ENCODE assay signal across 34 cellular contexts in genomic region chr16:68003031-68003430, GRCh38. TPM values are rescaled to one million over a fixed set of nuclear protein-coding genes. Genes with fewer than 3 reads are reported as not detected.
DNase-seq lines count a peak whose midpoint lies in the region; ATAC-seq, FAIRE-seq and TF ChIP-seq lines count a peak whose summit lies in the region.
"Had no signal": no experiment of that assay in that cellular context is flagged by ENCODE, and none has a peak within 500 bp of the region (broad histone marks: within the 10 kb centered on the region; RNA-seq: fewer than 3 reads in every experiment).

No MANE protein-coding gene starts in this region.

- H3K4me3 Mint-ChIP-seq in CD8-positive, alpha-beta T cell = no peak overlapping the region
- H3K4me3 Mint-ChIP-seq in IgD-negative memory B cell = no peak overlapping the region
- H3K4me3 Mint-ChIP-seq: activated CD4-positive, alpha-beta T cell treated with anti-CD3 and anti-CD28 coated beads for 36 hours; activated CD8-positive, alpha-beta T cell treated with anti-CD3 and anti-CD28 coated beads, Interleukin-2, amount 10 ng/mL, durations not matched to agents 7 days and 5 days; T-helper 2 cell treated with Interferon-gamma antibody and Interleukin-4, amounts not matched to agents 5 μg/mL and 100 μg/mL, for 36 hours had no signal

- POLR2A ChIA-PET in CD8-positive, alpha-beta T cell (lab: Charles Lee) = interaction anchor here (0.8 to 2.5 kb wide), 2 partner anchors 20 kb away, joined by 3 to 10 read pairs; partner anchors contain the start of genes DDX28 and DUS2

- CTCF ChIA-PET in CD8-positive, alpha-beta T cell (lab: Charles Lee) = interaction anchor here (1.0 to 2.6 kb wide), 4 partner anchors 11 to 119 kb away, joined by 3 to 8 read pairs (median 6); partner anchors contain the start of genes DDX28 and DUS2

- no peak for ATAC-seq in CD8-positive, alpha-beta T cell
- no peak for ATAC-seq in GM18517 (IDR thresholded peaks at IDR 0.05; ENCODE audit: unreplicated experiment)
- ATAC-seq: activated CD4-positive, alpha-beta T cell treated with anti-CD3 and anti-CD28 coated beads for 36 hours; activated CD8-positive, alpha-beta T cell treated with anti-CD3 and anti-CD28 coated beads, Interleukin-2, amount 10 ng/mL, durations not matched to agents 7 days and 5 days; activated naive CD4-positive, alpha-beta T cell treated with anti-CD3 and anti-CD28 coated beads, Interleukin-2, amount 50 U/mL, for 72 hours; foreskin keratinocyte; HepG2; left lung; psoas muscle; sciatic nerve had no signal

- no peak overlapping the region for H3K27ac ChIP-seq in CD8-positive, alpha-beta T cell (ENCODE audit: low read depth, low read length)
- H3K27ac ChIP-seq: C4-2B, foreskin keratinocyte, left lung, psoas muscle had no signal

- FAIRE-seq in urothelium cell line (lab: Jason Lieb, UNC) = no peak
- FAIRE-seq: GM19239, HepG2 had no signal

- no peak overlapping the region for H3K4me3 ChIP-seq in CD8-positive, alpha-beta T cell (ENCODE audit: low read depth, low read length)
- no peak overlapping the region for H3K4me3 ChIP-seq in skeletal muscle cell (ENCODE audit: low read depth, low read length)
- H3K4me3 ChIP-seq: left lung, psoas muscle had no signal

- H3K4me1 Mint-ChIP-seq in CD8-positive, alpha-beta T cell (ENCODE audit: low read depth) = peaks cover 62% of the 10 kb centered on the region
- H3K4me1 Mint-ChIP-seq in IgD-negative memory B cell = peaks cover 33 to 40% (median 39%) of the 10 kb centered on the region in 3 donors

- no peak for TF ChIP-seq CTCF in CD8-positive, alpha-beta T cell (IDR thresholded peaks at IDR 0.05)

- no peaks in the 10 kb centered on the region for H3K27me3 Mint-ChIP-seq in CD8-positive, alpha-beta T cell (ENCODE audit: low read depth)
- no peaks in the 10 kb centered on the region for H3K27me3 Mint-ChIP-seq in IgD-negative memory B cell
- H3K27me3 Mint-ChIP-seq: activated CD4-positive, alpha-beta T cell treated with anti-CD3 and anti-CD28 coated beads for 36 hours; naive B cell had no signal

- H3K36me3 Mint-ChIP-seq in CD8-positive, alpha-beta T cell = peaks cover 4% of the 10 kb centered on the region
- peaks cover 4% of the 10 kb centered on the region for H3K36me3 Mint-ChIP-seq in IgD-negative memory B cell
- H3K36me3 Mint-ChIP-seq: naive B cell had no signal

- H3K27me3 ChIP-seq in CD8-positive, alpha-beta T cell (ENCODE audit: insufficient read depth, low read length) = no peaks in the 10 kb centered on the region
- H3K27me3 ChIP-seq: foreskin keratinocyte, left lung had no signal

- intact Hi-C loops in CD8-positive, alpha-beta T cell (cut with DNase I, micrococcal nuclease) = no loop called here
- intact Hi-C loops in cardiac septum (cut with DNase I) = no loop called here

- no peaks in the 10 kb centered on the region for H3K9me3 Mint-ChIP-seq in CD8-positive, alpha-beta T cell
- no peaks in the 10 kb centered on the region for H3K9me3 Mint-ChIP-seq in IgD-negative memory B cell
- H3K9me3 Mint-ChIP-seq: activated T-helper 2 cell treated with anti-CD3 and anti-CD28 coated beads, Interferon-gamma antibody, Interleukin-2, Interleukin-4, amounts not matched to agents 10 μg/mL and 5 μg/mL and 100 μg/mL, durations not matched to agents 14 hours and 24 hours and 36 hours; T-helper 2 cell treated with Interferon-gamma antibody and Interleukin-4, amounts not matched to agents 5 μg/mL and 100 μg/mL, for 36 hours had no signal

- H3K9me3 ChIP-seq in CD8-positive, alpha-beta T cell (ENCODE audit: low read length) = no peaks in the 10 kb centered on the region
- H3K9me3 ChIP-seq: left lung, psoas muscle had no signal

- H3K4me1 ChIP-seq in CD8-positive, alpha-beta T cell (ENCODE audit: insufficient read depth, low read length) = peaks cover 57% of the 10 kb centered on the region
- H3K4me1 ChIP-seq: psoas muscle had no signal

- peak overlapping the region; percentile 58 for H3K27ac Mint-ChIP-seq in CD8-positive, alpha-beta T cell
- peak overlapping the region in 2 of 3 donors; percentile 6 to 70 for H3K27ac Mint-ChIP-seq in IgD-negative memory B cell
- H3K27ac Mint-ChIP-seq: activated CD4-positive, alpha-beta T cell treated with anti-CD3 and anti-CD28 coated beads for 36 hours; activated CD8-positive, alpha-beta T cell treated with anti-CD3 and anti-CD28 coated beads, Interleukin-2, amount 10 ng/mL, durations not matched to agents 7 days and 5 days; activated naive CD4-positive, alpha-beta T cell treated with anti-CD3 and anti-CD28 coated beads, Interleukin-2, amount 50 U/mL, for 72 hours; activated T-helper 2 cell treated with anti-CD3 and anti-CD28 coated beads, Interferon-gamma antibody, Interleukin-2, Interleukin-4, amounts not matched to agents 10 μg/mL and 5 μg/mL and 100 μg/mL, durations not matched to agents 14 hours and 24 hours and 36 hours; T-helper 2 cell treated with Interferon-gamma antibody and Interleukin-4, amounts not matched to agents 5 μg/mL and 100 μg/mL, for 36 hours had no signal

- no peak for DNase-seq in CD8-positive, alpha-beta T cell
- DNase-seq in fibroblast of peridontal ligament (ENCODE audit: extremely low read depth) (peak; percentile 83), skeletal muscle cell (ENCODE audit: low read depth) (peak; percentile 50), urothelium cell line (ENCODE audit: low spot score) (no peak), NCI-H1092 (lab: John Stamatoyannopoulos, UW) (no peak), cardiac septum (ENCODE audit: low spot score) (no peak)
- DNase-seq: activated CD4-positive, alpha-beta T cell treated with anti-CD3 and anti-CD28 coated beads for 36 hours; activated CD8-positive, alpha-beta T cell treated with anti-CD3 and anti-CD28 coated beads, Interleukin-2, amount 10 ng/mL, durations not matched to agents 7 days and 5 days; amygdala; foreskin keratinocyte; head of caudate nucleus; islet precursor cell; Kasumi-1; left lung; naive B cell; NCI-H146; NCI-H2107; NCI-H345; nucleus accumbens; psoas muscle; SIG-M5; stimulated activated CD4-positive, alpha-beta T cell treated with anti-CD3 and anti-CD28 coated beads, Interleukin-4, amount 100 ng/mL, for 24 hours had no signal

- H3K36me3 ChIP-seq in CD8-positive, alpha-beta T cell (ENCODE audit: insufficient read depth, low read length) = no peaks in the 10 kb centered on the region
- H3K36me3 ChIP-seq: left lung had no signal

RNA-seq across cellular contexts. Expression of gene DPEP2, which starts 3.7 kb away (rescaled TPM):
- 10 to 100 TPM; 22.5 to 23.7 TPM for total RNA-seq in CD8-positive, alpha-beta T cell
- 45.3 TPM for polyA plus RNA-seq in IgD-negative memory B cell
- 0.78 TPM for total RNA-seq in cardiac septum
- total RNA-seq: chondrocyte, foreskin keratinocyte, H7, HepG2 had no signal

RNA-seq across cellular contexts. Expression of gene DPEP2NB, which starts 12.7 kb away (rescaled TPM):
- not detected for total RNA-seq in CD8-positive, alpha-beta T cell
- polyA plus RNA-seq in IgD-negative memory B cell = not detected
- total RNA-seq in cardiac septum = not detected
- total RNA-seq: activated CD4-positive, alpha-beta T cell treated with anti-CD3 and anti-CD28 coated beads for 36 hours; activated CD8-positive, alpha-beta T cell treated with anti-CD3 and anti-CD28 coated beads, Interleukin-2, amount 10 ng/mL, durations not matched to agents 7 days and 5 days; activated naive CD4-positive, alpha-beta T cell treated with anti-CD3 and anti-CD28 coated beads, Interleukin-2, amount 50 U/mL, for 72 hours; activated T-helper 2 cell treated with anti-CD3 and anti-CD28 coated beads, Interferon-gamma antibody, Interleukin-2, Interleukin-4, amounts not matched to agents 10 μg/mL and 5 μg/mL and 100 μg/mL, durations not matched to agents 14 hours and 24 hours and 36 hours; chondrocyte; foreskin keratinocyte; H7; HepG2; left lung; psoas muscle; sciatic nerve; subcutaneous adipose tissue had no signal
- polyA plus RNA-seq: foreskin keratinocyte, HepG2 had no signal

RNA-seq across cellular contexts. Expression of gene DDX28, which starts 20.0 kb away (rescaled TPM):
- 10 to 100 TPM; 18.5 to 20.9 TPM for total RNA-seq in CD8-positive, alpha-beta T cell
- polyA plus RNA-seq in IgD-negative memory B cell = 35.8 TPM
- total RNA-seq in cardiac septum = 8.6 TPM

RNA-seq across cellular contexts. Expression of gene DUS2, which starts 20.1 kb away (rescaled TPM):
- 1 to 10 TPM; 9.5 TPM for total RNA-seq in CD8-positive, alpha-beta T cell
- polyA plus RNA-seq in IgD-negative memory B cell = 68.3 TPM
- total RNA-seq in cardiac septum = 6.4 TPM

RNA-seq across cellular contexts. Expression of gene DPEP3, which starts 22.7 kb away (rescaled TPM):
- total RNA-seq in CD8-positive, alpha-beta T cell = under 1 TPM; 0.30 to 0.58 TPM
- polyA plus RNA-seq in IgD-negative memory B cell = not detected
- not detected for total RNA-seq in cardiac septum
- total RNA-seq: activated CD8-positive, alpha-beta T cell treated with anti-CD3 and anti-CD28 coated beads, Interleukin-2, amount 10 ng/mL, durations not matched to agents 7 days and 5 days; activated T-helper 2 cell treated with anti-CD3 and anti-CD28 coated beads, Interferon-gamma antibody, Interleukin-2, Interleukin-4, amounts not matched to agents 10 μg/mL and 5 μg/mL and 100 μg/mL, durations not matched to agents 14 hours and 24 hours and 36 hours; chondrocyte; foreskin keratinocyte; HepG2; sciatic nerve had no signal
- polyA plus RNA-seq: foreskin keratinocyte, HepG2 had no signal

Comparison
In these comparisons a context has a peak if more than half of its experiments do, and no peak if none do; other contexts are left out.
1. DNase-seq: peak in fibroblast of peridontal ligament (single experiment) and skeletal muscle cell (single experiment); none in CD8-positive, alpha-beta T cell (0 of 7), urothelium cell line (single experiment), NCI-H1092 (single experiment) and cardiac septum (single experiment).
2. RNA of gene DPEP2, which starts 3.7 kb away (total RNA-seq): 22.5 to 23.7 TPM in CD8-positive, alpha-beta T cell; 0.78 TPM in cardiac septum (single experiment); every median in the first group is over 10 times any median in the second.